In the genomic region with DNA sequence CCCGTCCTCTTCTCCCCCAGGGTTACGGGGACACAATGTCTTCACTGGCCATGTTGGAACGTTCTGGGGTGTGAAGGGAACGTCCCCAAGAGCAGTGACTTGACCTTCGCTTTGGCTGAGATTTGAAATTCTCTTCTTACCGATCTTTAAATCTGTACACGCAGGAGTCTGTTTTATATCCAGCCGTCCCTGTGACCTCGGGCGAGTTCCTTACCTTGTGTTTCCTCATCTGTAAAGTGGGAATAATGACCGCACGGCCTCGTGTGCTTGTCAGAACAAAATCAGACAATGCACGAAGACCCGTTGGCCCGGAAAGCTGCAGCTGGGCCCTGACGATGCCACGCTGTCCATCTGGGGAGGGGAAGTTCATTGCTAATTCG, we compare ENCODE assay signal across 12 cellular contexts.
"Had no signal": no experiment of that assay in that cellular context is flagged by ENCODE, and none has a peak within 500 bp of the region (broad histone marks: within the 10 kb centered on the region; RNA-seq: fewer than 3 reads in every experiment).

No MANE protein-coding gene starts in this region.

- H3K27ac ChIP-seq: foreskin keratinocyte, psoas muscle, testis had no signal

- H3K4me1 ChIP-seq: foreskin keratinocyte, psoas muscle had no signal

- H3K9me3 ChIP-seq: psoas muscle, testis had no signal

- H3K4me3 ChIP-seq: psoas muscle, testis had no signal

- ATAC-seq: activated naive CD4-positive, alpha-beta T cell treated with anti-CD3 and anti-CD28 coated beads, Interleukin-2, amount 50 U/mL, for 72 hours; foreskin keratinocyte; psoas muscle; stimulated activated naive CD8-positive, alpha-beta T cell treated with anti-CD3 and anti-CD28 coated beads, Interleukin-15, Interleukin-2, amounts not matched to agents 100 U/mL and 50 U/mL, for 24 hours had no signal

- H3K4me3 Mint-ChIP-seq: activated T-cell treated with anti-CD3 and anti-CD28 coated beads, Interleukin-2, amount 50 U/mL, for 24 hours; mesothelial cell of epicardium had no signal

- H3K27me3 ChIP-seq: testis had no signal

- H3K36me3 Mint-ChIP-seq: activated naive CD4-positive, alpha-beta T cell treated with anti-CD3 and anti-CD28 coated beads, Interleukin-2, amount 50 U/mL, for 72 hours; mesothelial cell of epicardium had no signal

- H3K27ac Mint-ChIP-seq: activated naive CD4-positive, alpha-beta T cell treated with anti-CD3 and anti-CD28 coated beads, Interleukin-2, amount 50 U/mL, for 72 hours; activated T-cell treated with anti-CD3 and anti-CD28 coated beads, Interleukin-2, amount 50 U/mL, for 24 hours; mesothelial cell of epicardium had no signal

- H3K9me3 Mint-ChIP-seq: activated naive CD4-positive, alpha-beta T cell treated with anti-CD3 and anti-CD28 coated beads, Interleukin-2, amount 50 U/mL, for 72 hours; activated T-cell treated with anti-CD3 and anti-CD28 coated beads, Interleukin-2, amount 50 U/mL, for 24 hours; mesothelial cell of epicardium had no signal

- DNase-seq: activated CD4-positive, alpha-beta T cell treated with anti-CD3 and anti-CD28 coated beads, Interleukin-2, amount 50 U/mL, for 1 hour; activated effector memory CD4-positive, alpha-beta T cell treated with anti-CD3 and anti-CD28 coated beads, Interleukin-2, amount 50 U/mL, for 16 hours; activated T-cell treated with anti-CD3 and anti-CD28 coated beads, Interleukin-2, amount 50 U/mL, for 24 hours; amniotic stem cell; foreskin keratinocyte; stimulated activated CD4-positive, alpha-beta T cell treated with anti-CD3 and anti-CD28 coated beads, Interleukin-2, amount 100 ng/mL, for 48 hours; stimulated activated CD8-positive, alpha-beta memory T cell treated with anti-CD3 and anti-CD28 coated beads, Interleukin-4, amount 100 ng/mL, for 48 hours; stimulated activated naive CD8-positive, alpha-beta T cell treated with anti-CD3 and anti-CD28 coated beads, Interleukin-15, Interleukin-2, amounts not matched to agents 100 U/mL and 50 U/mL, for 24 hours; testis had no signal
